In the genomic region with DNA sequence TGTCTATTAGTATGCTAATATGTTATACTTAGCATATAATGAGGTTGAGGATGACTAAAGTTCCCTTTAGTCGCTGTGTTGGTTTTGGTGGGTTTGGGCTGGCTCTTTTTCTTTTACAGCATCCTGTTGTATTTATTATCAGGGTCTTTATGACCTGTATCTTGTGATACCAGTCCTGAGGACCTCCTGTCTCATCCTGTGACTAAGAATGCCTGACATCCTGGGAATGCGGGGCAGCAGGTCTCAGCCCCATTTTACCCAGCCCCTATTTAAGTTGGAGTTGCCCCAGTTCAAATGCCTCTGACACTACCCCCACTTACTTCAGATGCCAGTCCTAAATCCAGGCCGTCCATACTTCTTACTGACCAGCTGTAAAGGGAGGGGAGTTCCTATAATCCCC, we compare ENCODE assay signal across 31 cellular contexts.
"Had no signal": no experiment of that assay in that cellular context is flagged by ENCODE, and none has a peak within 500 bp of the region (broad histone marks: within the 10 kb centered on the region; RNA-seq: fewer than 3 reads in every experiment).

No MANE protein-coding gene starts in this region.

- H3K4me3 Mint-ChIP-seq: activated CD4-positive, alpha-beta memory T cell treated with anti-CD3 and anti-CD28 coated beads for 36 hours; activated CD4-positive, alpha-beta T cell treated with anti-CD3 and anti-CD28 coated beads, Interleukin-2, amount 10 ng/mL, durations not matched to agents 24 days and 14 days; activated naive CD4-positive, alpha-beta T cell treated with anti-CD3 and anti-CD28 coated beads, Interleukin-2, amount 10 ng/mL, durations not matched to agents 7 days and 5 days; activated naive CD8-positive, alpha-beta T cell treated with anti-CD3 and anti-CD28 coated beads, Interleukin-2, amount 10 ng/mL, durations not matched to agents 7 days and 5 days; activated T-helper 1 cell treated with anti-CD3 and anti-CD28 coated beads, Interleukin-12 subunit alpha, Interleukin-12 subunit beta, Interleukin-2, Interleukin-4 antibody, amounts not matched to agents 30 ng/mL and 10 ng/mL and 1 ng/mL, durations not matched to agents 14 hours and 24 hours and 36 hours; brain; effector memory CD8-positive, alpha-beta T cell; immature natural killer cell; naive thymus-derived CD4-positive, alpha-beta T cell; stimulated activated memory B cell treated with anti-CD40 and anti-IgM and Interleukin-4, amounts not matched to agents 10 μg/mL and 1 μg/mL and 100 μg/mL, for 72 hours; stimulated activated naive CD8-positive, alpha-beta T cell treated with anti-CD3 and anti-CD28 coated beads, Interleukin-15, amount 100 ng/mL, for 72 hours had no signal

- H3K27ac Mint-ChIP-seq: activated CD4-positive, alpha-beta memory T cell treated with anti-CD3 and anti-CD28 coated beads for 36 hours; activated CD4-positive, alpha-beta T cell treated with anti-CD3 and anti-CD28 coated beads, Interleukin-2, amount 10 ng/mL, durations not matched to agents 24 days and 14 days; activated naive CD4-positive, alpha-beta T cell treated with anti-CD3 and anti-CD28 coated beads, Interleukin-2, amount 10 ng/mL, durations not matched to agents 7 days and 5 days; activated naive CD8-positive, alpha-beta T cell treated with anti-CD3 and anti-CD28 coated beads, Interleukin-2, amount 10 ng/mL, durations not matched to agents 7 days and 5 days; activated T-helper 1 cell treated with anti-CD3 and anti-CD28 coated beads, Interleukin-12 subunit alpha, Interleukin-12 subunit beta, Interleukin-2, Interleukin-4 antibody, amounts not matched to agents 30 ng/mL and 10 ng/mL and 1 ng/mL, durations not matched to agents 14 hours and 24 hours and 36 hours; brain; effector memory CD8-positive, alpha-beta T cell; immature natural killer cell; naive thymus-derived CD4-positive, alpha-beta T cell; stimulated activated memory B cell treated with anti-CD40 and anti-IgM and Interleukin-4, amounts not matched to agents 10 μg/mL and 1 μg/mL and 100 μg/mL, for 72 hours had no signal

- H3K4me3 ChIP-seq: ascending aorta, cardiac muscle cell, colonic mucosa, dorsolateral prefrontal cortex, gastroesophageal sphincter, ovary, prostate gland had no signal

- ATAC-seq: activated CD4-positive, CD25-positive, alpha-beta regulatory T cell treated with anti-CD3 and anti-CD28 coated beads, Interleukin-2, amount 50 U/mL, for 24 hours; effector memory CD8-positive, alpha-beta T cell; gastroesophageal sphincter; naive thymus-derived CD4-positive, alpha-beta T cell; sciatic nerve; stimulated activated memory B cell treated with anti-CD40 and anti-IgM and Interleukin-4, amounts not matched to agents 10 μg/mL and 1 μg/mL and 100 μg/mL, for 72 hours; stimulated activated naive CD8-positive, alpha-beta T cell treated with anti-CD3 and anti-CD28 coated beads, Interleukin-15, amount 100 ng/mL, for 72 hours had no signal

- H3K36me3 Mint-ChIP-seq: activated CD4-positive, alpha-beta memory T cell treated with anti-CD3 and anti-CD28 coated beads for 36 hours; activated naive CD4-positive, alpha-beta T cell treated with anti-CD3 and anti-CD28 coated beads, Interleukin-2, amount 10 ng/mL, durations not matched to agents 7 days and 5 days; immature natural killer cell had no signal

- H3K27me3 Mint-ChIP-seq: activated CD4-positive, alpha-beta memory T cell treated with anti-CD3 and anti-CD28 coated beads for 36 hours; brain; effector memory CD8-positive, alpha-beta T cell; stimulated activated memory B cell treated with anti-CD40 and anti-IgM and Interleukin-4, amounts not matched to agents 10 μg/mL and 1 μg/mL and 100 μg/mL, for 72 hours; stimulated activated naive CD8-positive, alpha-beta T cell treated with anti-CD3 and anti-CD28 coated beads, Interleukin-15, amount 100 ng/mL, for 72 hours had no signal

- H3K36me3 ChIP-seq: ascending aorta, cardiac muscle cell, colonic mucosa, gastroesophageal sphincter, ovary, prostate gland had no signal

- H3K9me3 Mint-ChIP-seq: activated CD4-positive, alpha-beta memory T cell treated with anti-CD3 and anti-CD28 coated beads for 36 hours; activated CD4-positive, alpha-beta T cell treated with anti-CD3 and anti-CD28 coated beads, Interleukin-2, amount 10 ng/mL, durations not matched to agents 24 days and 14 days; activated naive CD4-positive, alpha-beta T cell treated with anti-CD3 and anti-CD28 coated beads, Interleukin-2, amount 10 ng/mL, durations not matched to agents 7 days and 5 days; activated naive CD8-positive, alpha-beta T cell treated with anti-CD3 and anti-CD28 coated beads, Interleukin-2, amount 10 ng/mL, durations not matched to agents 7 days and 5 days; activated T-helper 1 cell treated with anti-CD3 and anti-CD28 coated beads, Interleukin-12 subunit alpha, Interleukin-12 subunit beta, Interleukin-2, Interleukin-4 antibody, amounts not matched to agents 30 ng/mL and 10 ng/mL and 1 ng/mL, durations not matched to agents 14 hours and 24 hours and 36 hours; effector memory CD8-positive, alpha-beta T cell; immature natural killer cell; stimulated activated naive CD8-positive, alpha-beta T cell treated with anti-CD3 and anti-CD28 coated beads, Interleukin-15, amount 100 ng/mL, for 72 hours had no signal

- H3K4me1 ChIP-seq: ascending aorta, colonic mucosa, gastroesophageal sphincter, prostate gland had no signal

- H3K27ac ChIP-seq: ascending aorta, cardiac muscle cell, colonic mucosa, dorsolateral prefrontal cortex, gastroesophageal sphincter, ovary, prostate gland, VCaP had no signal

- H3K27me3 ChIP-seq: ascending aorta, cardiac muscle cell, colonic mucosa, dorsolateral prefrontal cortex, gastroesophageal sphincter, ovary had no signal

- H3K9me3 ChIP-seq: ascending aorta, colonic mucosa, gastroesophageal sphincter, ovary, prostate gland had no signal

- DNase-seq: activated CD4-positive, alpha-beta memory T cell treated with anti-CD3 and anti-CD28 coated beads for 36 hours; activated CD4-positive, alpha-beta T cell treated with anti-CD3 and anti-CD28 coated beads, Interleukin-2, amount 10 ng/mL, durations not matched to agents 24 days and 14 days; activated CD8-positive, alpha-beta memory T cell treated with anti-CD3 and anti-CD28 coated beads, Interleukin-2, amount 50 U/mL, for 4 hours; activated effector memory CD4-positive, alpha-beta T cell treated with anti-CD3 and anti-CD28 coated beads, Interleukin-2, amount 50 U/mL, for 16 hours; activated naive CD4-positive, alpha-beta T cell treated with anti-CD3 and anti-CD28 coated beads, Interleukin-2, amount 10 ng/mL, durations not matched to agents 7 days and 5 days; activated naive CD8-positive, alpha-beta T cell treated with anti-CD3 and anti-CD28 coated beads, Interleukin-2, amount 10 ng/mL, durations not matched to agents 7 days and 5 days; activated T-cell treated with anti-CD3 and anti-CD28 coated beads, Interleukin-2, amount 50 U/mL, for 1 hour; cerebellar nuclear complex; colonic mucosa; dorsolateral prefrontal cortex; effector memory CD8-positive, alpha-beta T cell; hippocampal formation; immature natural killer cell; midbrain; naive thymus-derived CD4-positive, alpha-beta T cell; ovary; retina; small intestine; stimulated activated CD4-positive, alpha-beta T cell treated with anti-CD3 and anti-CD28 coated beads, Interleukin-4, amount 100 ng/mL, for 24 hours; stimulated activated naive CD8-positive, alpha-beta T cell treated with anti-CD3 and anti-CD28 coated beads, Interleukin-15, amount 100 ng/mL, for 72 hours; substantia nigra had no signal

- H3K4me1 Mint-ChIP-seq: activated naive CD4-positive, alpha-beta T cell treated with anti-CD3 and anti-CD28 coated beads, Interleukin-2, amount 10 ng/mL, durations not matched to agents 7 days and 5 days; brain; stimulated activated memory B cell treated with anti-CD40 and anti-IgM and Interleukin-4, amounts not matched to agents 10 μg/mL and 1 μg/mL and 100 μg/mL, for 72 hours had no signal
